23 cellular contexts compared by ENCODE assay signal in the genomic region with DNA sequence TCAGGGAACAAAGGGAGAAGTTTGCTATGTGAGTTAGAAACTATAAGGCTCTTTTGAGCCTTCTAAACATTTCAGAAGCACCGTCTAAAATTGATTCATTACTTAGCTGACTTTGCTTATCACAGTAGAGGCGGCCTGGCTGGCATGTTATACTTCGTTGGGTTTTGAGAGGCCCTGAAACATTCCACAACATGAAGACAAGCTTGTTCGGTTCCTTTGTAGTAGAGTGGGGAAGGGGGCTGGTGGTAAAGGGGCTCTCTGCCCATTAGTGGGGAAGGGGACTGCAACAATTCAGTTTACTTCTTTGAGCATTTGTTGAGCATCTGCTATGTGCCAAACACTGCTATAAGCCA. TPM values are rescaled to one million over a fixed set of nuclear protein-coding genes. Genes with fewer than 3 reads are reported as not detected.
DNase-seq lines count a peak whose midpoint lies in the region; ATAC-seq and TF ChIP-seq lines count a peak whose summit lies in the region.
"Had no signal": no experiment of that assay in that cellular context is flagged by ENCODE, and none has a peak within 500 bp of the region (broad histone marks: within the 10 kb centered on the region; RNA-seq: fewer than 3 reads in every experiment).

No MANE protein-coding gene starts in this region.

- H3K4me2 ChIP-seq in mammary epithelial cell (ENCODE audit: insufficient read depth, low read depth, low read length) = no peak overlapping the region
- no peak overlapping the region for H3K4me2 ChIP-seq in neural progenitor cell
- no peak overlapping the region for H3K4me2 ChIP-seq in GM23248 (ENCODE audit: unreplicated experiment)
- H3K4me2 ChIP-seq: BLaER1 had no signal

- H2AFZ ChIP-seq in mammary epithelial cell (ENCODE audit: low read depth, low read length) (no peak overlapping the region), neural progenitor cell (replicated peaks) (no peak overlapping the region), GM23248 (no peak overlapping the region)

- no peaks in the 10 kb centered on the region for H3K9me2 ChIP-seq in GM23248 (ENCODE audit: insufficient read depth)

- H3K27ac ChIP-seq in breast epithelium = peak overlapping the region; percentile 34 to 80
- H3K27ac ChIP-seq in mammary epithelial cell (ENCODE audit: insufficient read depth, low read depth, low read length) = no peak overlapping the region
- peak overlapping the region; percentile 44 to 52 for H3K27ac ChIP-seq in ascending aorta
- no peak overlapping the region for H3K27ac ChIP-seq in neural progenitor cell
- peak overlapping the region; percentile 31 for H3K27ac ChIP-seq in upper lobe of right lung
- H3K27ac ChIP-seq in GM23248 = no peak overlapping the region
- H3K27ac ChIP-seq: BLaER1, VCaP had no signal

- in situ Hi-C loops in mammary epithelial cell (cut with MboI; ENCODE audit: low sequenced_read_pairs in 2 of 2) (no loop called here), GM23248 (cut with MboI) (no loop called here)

- H3K27ac Mint-ChIP-seq in neural progenitor cell = peak overlapping the region; percentile 64
- H3K27ac Mint-ChIP-seq: activated naive CD4-positive, alpha-beta T cell treated with anti-CD3 and anti-CD28 coated beads, Interleukin-2, amount 10 ng/mL, durations not matched to agents 7 days and 5 days had no signal

- H4K20me1 ChIP-seq in mammary epithelial cell (ENCODE audit: insufficient read depth, low read length) (no peaks in the 10 kb centered on the region), neural progenitor cell (ENCODE audit: low read depth) (no peaks in the 10 kb centered on the region), GM23248 (ENCODE audit: insufficient read depth) (no peaks in the 10 kb centered on the region)
- H4K20me1 ChIP-seq: BLaER1 had no signal

- peaks cover 16% of the 10 kb centered on the region for H3K36me3 Mint-ChIP-seq in neural progenitor cell

- H3K9ac ChIP-seq in mammary epithelial cell (ENCODE audit: insufficient read depth, low read length) (no peak overlapping the region), neural progenitor cell (no peak overlapping the region), GM23248 (no peak overlapping the region)
- H3K9ac ChIP-seq: BLaER1 had no signal

- peaks cover 3% of the 10 kb centered on the region for H3K27me3 Mint-ChIP-seq in neural progenitor cell (ENCODE audit: insufficient read depth, low read depth)

- WGBS in mammary epithelial cell (ENCODE audit: low coverage, missing lambda C conversion rate) = 96% methylated on average over 4 of the region's 4 CpGs
- WGBS in GM23248 (ENCODE audit: low coverage in 1 of 2, low lambda C conversion rate in 2 of 2, missing lambda C conversion rate in 2 of 2), 2 experiments = 80 to 87% methylated on average over 4 of the region's 4 CpGs

- H3F3A ChIP-seq in neural progenitor cell (ENCODE audit: low read depth) = peaks cover 30% of the 10 kb centered on the region
- peaks cover 28% of the 10 kb centered on the region for H3F3A ChIP-seq in GM23248 (ENCODE audit: insufficient read depth)

- peaks cover 0 to 4% of the 10 kb centered on the region in 2 donors for H3K9me3 ChIP-seq in breast epithelium
- H3K9me3 ChIP-seq in mammary epithelial cell (replicated peaks; ENCODE audit: insufficient read depth, low read length) = no peaks in the 10 kb centered on the region
- no peaks in the 10 kb centered on the region for H3K9me3 ChIP-seq in ascending aorta
- no peaks in the 10 kb centered on the region for H3K9me3 ChIP-seq in neural progenitor cell (ENCODE audit: low read depth)
- no peaks in the 10 kb centered on the region for H3K9me3 ChIP-seq in upper lobe of right lung
- H3K9me3 ChIP-seq in GM23248 (ENCODE audit: low read depth) = no peaks in the 10 kb centered on the region
- H3K9me3 ChIP-seq: Caco-2, Peyer's patch had no signal

- no TSS peak for BruUV-seq in mammary epithelial cell (replicated peaks; lab: Mats Ljungman, UMichigan)

- H3K4me1 ChIP-seq in breast epithelium (peaks cover 0 to 6% of the 10 kb centered on the region in 2 donors), mammary epithelial cell (ENCODE audit: insufficient read depth, low read length) (peaks cover 9% of the 10 kb centered on the region), ascending aorta (peaks cover 4 to 22% of the 10 kb centered on the region in 2 donors), neural progenitor cell (peaks cover 36% of the 10 kb centered on the region), upper lobe of right lung (peaks cover 5% of the 10 kb centered on the region), GM23248 (ENCODE audit: insufficient read depth) (peaks cover 42% of the 10 kb centered on the region)
- H3K4me1 ChIP-seq: BLaER1, Peyer's patch had no signal

- no peak for TF ChIP-seq POLR2A in breast epithelium (IDR thresholded peaks at IDR 0.05)

- no peak overlapping the region for H3K4me3 Mint-ChIP-seq in neural progenitor cell
- H3K4me3 Mint-ChIP-seq: activated naive CD4-positive, alpha-beta T cell treated with anti-CD3 and anti-CD28 coated beads, Interleukin-2, amount 10 ng/mL, durations not matched to agents 7 days and 5 days had no signal

- H3K36me3 ChIP-seq in breast epithelium (no peaks in the 10 kb centered on the region), mammary epithelial cell (ENCODE audit: insufficient read depth, low read length) (peaks cover 6% of the 10 kb centered on the region), ascending aorta (peaks cover 3 to 25% of the 10 kb centered on the region in 2 donors), neural progenitor cell (no peaks in the 10 kb centered on the region), upper lobe of right lung (no peaks in the 10 kb centered on the region), GM23248 (ENCODE audit: low read depth) (peaks cover 13% of the 10 kb centered on the region; the same call in 1 of the 2 replicates)
- H3K36me3 ChIP-seq: BLaER1 had no signal

- H3K9me3 Mint-ChIP-seq in neural progenitor cell = peaks cover 9% of the 10 kb centered on the region

- H3K4me3 ChIP-seq in breast epithelium (no peak overlapping the region), mammary epithelial cell (replicated peaks in 1 of 3; ENCODE audit: insufficient read depth in 1 of 3, low read depth in 2 of 3, low read length in 3 of 3) (no peak overlapping the region), ascending aorta (no peak overlapping the region), neural progenitor cell (no peak overlapping the region), upper lobe of right lung (no peak overlapping the region), GM23248 (no peak overlapping the region)
- H3K4me3 ChIP-seq: BLaER1, Peyer's patch, spleen had no signal

- peaks cover 51% of the 10 kb centered on the region for H3K4me1 Mint-ChIP-seq in neural progenitor cell

- H3K79me2 ChIP-seq in mammary epithelial cell (ENCODE audit: insufficient read depth, low read length) (no peaks in the 10 kb centered on the region), neural progenitor cell (ENCODE audit: low read depth) (no peaks in the 10 kb centered on the region), GM23248 (ENCODE audit: insufficient read depth) (peaks cover 74% of the 10 kb centered on the region)

- intact Hi-C loops in breast epithelium (cut with DNase I; ENCODE audit: low total_unique reads) = no loop called here
- intact Hi-C loops in mammary epithelial cell (cut with micrococcal nuclease) = no loop called here
- intact Hi-C loops in ascending aorta (cut with DNase I) = no loop called here
- intact Hi-C loops in upper lobe of right lung (cut with DNase I) = no loop called here

- dilution Hi-C loops in mammary epithelial cell (cut with HindIII; ENCODE audit: low sequenced_read_pairs) = no loop called here

- TF ChIP-seq CTCF in breast epithelium (IDR thresholded peaks at IDR 0.05) (no peak), mammary epithelial cell (conservative IDR thresholded peaks at IDR 0.05 in 1 of 2, IDR thresholded peaks at IDR 0.05 in 1 of 2; ENCODE audit: extremely low read depth in 1 of 2, insufficient read depth in 1 of 2, low read depth in 1 of 2, low read length in 2 of 2) (no peak), ascending aorta (IDR thresholded peaks at IDR 0.05) (no peak), neural progenitor cell (IDR thresholded peaks at IDR 0.05) (no peak), upper lobe of right lung (IDR thresholded peaks at IDR 0.05) (no peak)

- no peak for ATAC-seq in upper lobe of right lung
- ATAC-seq: left ventricle myocardium superior had no signal

- H3K27me3 ChIP-seq in breast epithelium = no peaks in the 10 kb centered on the region
- no peaks in the 10 kb centered on the region for H3K27me3 ChIP-seq in mammary epithelial cell (ENCODE audit: insufficient read depth, low read length)
- no peaks in the 10 kb centered on the region for H3K27me3 ChIP-seq in ascending aorta
- H3K27me3 ChIP-seq in neural progenitor cell = no peaks in the 10 kb centered on the region
- no peaks in the 10 kb centered on the region for H3K27me3 ChIP-seq in upper lobe of right lung
- no peaks in the 10 kb centered on the region for H3K27me3 ChIP-seq in GM23248 (replicated peaks; ENCODE audit: insufficient read depth)
- H3K27me3 ChIP-seq: BLaER1, Peyer's patch, spleen had no signal

- CTCF ChIA-PET in mammary epithelial cell (lab: Charles Lee; ENCODE audit: low non-redundant PET) = no interaction called here

- DNase-seq in breast epithelium (ENCODE audit: low spot score in 2 of 2) (no peak), mammary epithelial cell (no peak), ascending aorta (ENCODE audit: low spot score in 2 of 2) (no peak), neural progenitor cell (ENCODE audit: low spot score) (no peak), upper lobe of right lung (no peak), GM23248 (no peak), dermis blood vessel endothelial cell (no peak), HuH-7.5 (ENCODE audit: low spot score) (no peak)
- DNase-seq: activated naive CD4-positive, alpha-beta T cell treated with anti-CD3 and anti-CD28 coated beads, Interleukin-2, amount 10 ng/mL, durations not matched to agents 7 days and 5 days; activated T-cell treated with anti-CD3 and anti-CD28 coated beads, Interleukin-2, amount 50 U/mL, for 1 hour; Caco-2; EL; glutamatergic neuron; KBM-7; left ventricle myocardium superior; NCI-H1694 treated with DMSO at 0.1 percent for 48 hours; NCI-H2227 treated with DMSO at 0.1 percent for 48 hours; nucleus accumbens; Peyer's patch; spleen; stimulated activated CD4-positive, alpha-beta T cell treated with anti-CD3 and anti-CD28 coated beads, Interleukin-4, amount 100 ng/mL, for 24 hours had no signal

RNA-seq across cellular contexts. Expression of gene ZBTB38, which starts 23.7 kb away (rescaled TPM):
- total RNA-seq in breast epithelium = 100 to 1,000 TPM; 126 to 238 (median 138) TPM
- 100 to 1,000 TPM in 1 of 2 donors, 10 to 100 TPM in 1; 64.7 to 110 TPM for total RNA-seq in mammary epithelial cell
- 33.8 TPM for polyA plus RNA-seq in mammary epithelial cell
- 57.1 TPM for polyA minus RNA-seq in mammary epithelial cell
- 101 TPM for total RNA-seq in ascending aorta
- total RNA-seq in neural progenitor cell (ENCODE audit: low replicate concordance) = 16.9 and 24.5 TPM in 2 replicates
- total RNA-seq in upper lobe of right lung = 118 TPM
- total RNA-seq in GM23248 (2014; rRNA removed; shearing (Covaris generic)) = 159 and 175 TPM in 2 replicates
- 107 and 112 TPM in 2 replicates for polyA plus RNA-seq in GM23248 (2016; fragmentation: Nextera tagmentation; extraction: Ambion mirVana)
- total RNA-seq in dermis blood vessel endothelial cell = 92.4 and 113 TPM in 2 replicates

Comparison
In these comparisons a context has a peak if more than half of its experiments do, and no peak if none do; other contexts are left out.
1. H3K27ac ChIP-seq: peak in breast epithelium (2 of 2), ascending aorta (2 of 2) and upper lobe of right lung (single experiment); none in mammary epithelial cell (single experiment), neural progenitor cell (single experiment) and GM23248 (single experiment).